Comparison of ENCODE assay signal across 13 cellular contexts in the genomic region with DNA sequence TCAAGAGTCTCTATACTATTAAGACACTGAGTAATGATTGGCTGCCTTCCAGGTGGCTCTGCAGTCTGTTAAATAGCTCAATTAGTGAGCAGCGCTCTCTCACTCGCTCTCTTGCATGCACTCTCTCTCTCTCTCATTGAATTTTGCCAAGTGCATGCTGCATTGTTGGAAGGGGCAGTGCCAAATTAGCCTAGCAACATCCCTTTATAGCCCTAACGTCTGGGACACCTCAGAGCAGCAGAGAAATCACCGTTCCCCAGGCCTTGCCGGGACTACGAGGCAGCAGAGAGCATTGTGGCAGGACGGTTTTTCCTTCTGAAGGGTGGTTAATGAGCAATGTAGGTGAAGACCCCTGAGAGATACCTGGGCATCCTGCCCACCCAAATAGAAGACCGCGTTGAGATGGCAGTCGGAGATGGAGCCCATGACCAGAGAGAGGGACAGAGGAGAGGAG.
DNase-seq lines count a peak whose midpoint lies in the region; TF ChIP-seq lines count a peak whose summit lies in the region.
"Had no signal": no experiment of that assay in that cellular context is flagged by ENCODE, and none has a peak within 500 bp of the region (broad histone marks: within the 10 kb centered on the region; RNA-seq: fewer than 3 reads in every experiment).

No MANE protein-coding gene starts in this region.

- H3K27ac Mint-ChIP-seq in glutamatergic neuron (ENCODE audit: unreplicated experiment): no peak overlapping the region
- H3K27ac Mint-ChIP-seq: T-cell had no signal

- no peaks in the 10 kb centered on the region for H3K9me3 Mint-ChIP-seq in glutamatergic neuron (ENCODE audit: unreplicated experiment)
- H3K9me3 Mint-ChIP-seq: T-cell had no signal

- peaks cover 8% of the 10 kb centered on the region for H3K4me1 Mint-ChIP-seq in glutamatergic neuron (ENCODE audit: low read depth, unreplicated experiment)
- H3K4me1 Mint-ChIP-seq: T-cell had no signal

- POLR2A ChIA-PET in GM10248 (lab: Yijun Ruan, JAX): no interaction called here

- TF ChIP-seq CTCF in glutamatergic neuron (IDR thresholded peaks at IDR 0.05; ENCODE audit: partially characterized antibody, unreplicated experiment) (no peak), GM10248 (IDR thresholded peaks at IDR 0.05; ENCODE audit: control extremely low read depth, extremely low read depth, low read depth, missing control alignments) (no peak)

- CTCF ChIA-PET in GM10248 (lab: Yijun Ruan, JAX): no interaction called here

- no peak overlapping the region for H3K4me3 Mint-ChIP-seq in glutamatergic neuron (ENCODE audit: unreplicated experiment)
- H3K4me3 Mint-ChIP-seq: T-cell had no signal

- no peaks in the 10 kb centered on the region for H3K36me3 Mint-ChIP-seq in glutamatergic neuron (ENCODE audit: unreplicated experiment)
- H3K36me3 Mint-ChIP-seq: T-cell had no signal

- H3K27ac ChIP-seq in angular gyrus (ENCODE audit: low read depth, low read length): peak overlapping the region; percentile 48

- H3K27me3 Mint-ChIP-seq in glutamatergic neuron (ENCODE audit: unreplicated experiment): no peaks in the 10 kb centered on the region

- DNase-seq in Ammon's horn (ENCODE audit: low spot score): peak; percentile 81
- peak; percentile 74 for DNase-seq in NCI-H128 (lab: John Stamatoyannopoulos, UW; ENCODE audit: unreplicated experiment)
- peak; percentile 20 for DNase-seq in left kidney (ENCODE audit: low read depth, low spot score)
- no peak for DNase-seq in glutamatergic neuron
- DNase-seq in ACHN: no peak
- DNase-seq in CD1c-positive myeloid dendritic cell (ENCODE audit: extremely low spot score): no peak
- DNase-seq in GM10248 (ENCODE audit: extremely low spot score): no peak
- DNase-seq: activated CD4-positive, alpha-beta T cell treated with anti-CD3 and anti-CD28 coated beads for 48 hours; cerebellar nuclear complex; islet precursor cell; T-cell; trophoblast cell had no signal

- in situ Hi-C loops in ACHN (cut with HindIII; ENCODE audit: low pct_ligation_motif_present, low pct_unique_long_range_greater_than_20kb, low sequenced_read_pairs): no loop called here

Comparison
In these comparisons a context has a peak if more than half of its experiments do, and no peak if none do; other contexts are left out.
1. DNase-seq: peak in Ammon's horn (single experiment), NCI-H128 (single experiment) and left kidney (single experiment); none in glutamatergic neuron (single experiment), ACHN (single experiment), CD1c-positive myeloid dendritic cell (single experiment) and GM10248 (single experiment).